10 cellular contexts compared by ENCODE assay signal in genomic region chr5:115033861-115034260, GRCh38.
A peak's percentile ranks its signal among the peaks of the same experiment; 100 is the strongest.
DNase-seq lines count a peak whose midpoint lies in the region; ATAC-seq and TF ChIP-seq lines count a peak whose summit lies in the region.
"Had no signal": no experiment of that assay in that cellular context is flagged by ENCODE, and none has a peak within 500 bp of the region (broad histone marks: within the 10 kb centered on the region; RNA-seq: fewer than 3 reads in every experiment).

No MANE protein-coding gene starts in this region.

- DNase-seq in DMS114 treated with DMSO at 0.1 percent for 48 hours (lab: John Stamatoyannopoulos, UW; ENCODE audit: unreplicated experiment) = peak; percentile 3
- no peak for DNase-seq in PC-9
- DNase-seq in iPS DF 4.7 (ENCODE audit: extremely low read depth, low spot score) = peak; percentile 33
- no peak for DNase-seq in NCI-H2227 (lab: John Stamatoyannopoulos, UW; ENCODE audit: unreplicated experiment)
- no peak for DNase-seq in AG08395 (ENCODE audit: low spot score)
- no peak for DNase-seq in ecto neural progenitor cell (ENCODE audit: low spot score)
- DNase-seq: NCI-H2171 treated with DMSO at 0.1 percent for 48 hours; stimulated activated CD4-positive, alpha-beta T cell treated with anti-CD3 and anti-CD28 coated beads, Interleukin-1b, Interleukin-23, amount 100 ng/mL, for 48 hours had no signal

- H3K4me1 ChIP-seq in HEK293 (ENCODE audit: control insufficient read depth, insufficient read depth, low read length) = no peaks in the 10 kb centered on the region
- no peaks in the 10 kb centered on the region for H3K4me1 ChIP-seq in PC-9 (replicated peaks; ENCODE audit: insufficient read depth)

- H3K9me3 ChIP-seq in HEK293 (ENCODE audit: control insufficient read depth, insufficient read depth, low read depth, low read length) (no peaks in the 10 kb centered on the region), PC-9 (ENCODE audit: insufficient read depth, low read depth) (no peaks in the 10 kb centered on the region)

- POLR2A ChIA-PET in HEK293 (lab: Yijun Ruan, JAX) (no interaction called here), PC-9 (lab: Charles Lee; ENCODE audit: unreplicated experiment) (no interaction called here)

- no peak overlapping the region for H3K27ac ChIP-seq in HEK293 (ENCODE audit: extremely low read depth, low read depth, low read length)
- no peak overlapping the region for H3K27ac ChIP-seq in PC-9

- no peak overlapping the region for H3K4me3 ChIP-seq in HEK293 (ENCODE audit: low read depth, low read length)
- no peak overlapping the region for H3K4me3 ChIP-seq in PC-9

- H3K27me3 ChIP-seq in PC-9 (ENCODE audit: insufficient read depth, low read depth) = peaks cover 10% of the 10 kb centered on the region; the same call in 1 of the 2 replicates

- no peak for ATAC-seq in GM19455 (IDR thresholded peaks at IDR 0.05; ENCODE audit: unreplicated experiment)

- intact Hi-C loops in PC-9 (cut with micrococcal nuclease; ENCODE audit: unreplicated experiment) = no loop called here

- H3K36me3 ChIP-seq in HEK293 (ENCODE audit: control insufficient read depth in 2 of 2, insufficient read depth in 1 of 2, low read length in 2 of 2) = no peaks in the 10 kb centered on the region
- no peaks in the 10 kb centered on the region for H3K36me3 ChIP-seq in PC-9 (ENCODE audit: low read depth)

- no peaks in the 10 kb centered on the region for H3K79me2 ChIP-seq in PC-9 (ENCODE audit: low read depth)

- no peak overlapping the region for H2AFZ ChIP-seq in PC-9

- BruUV-seq in PC-9 (replicated peaks; lab: Mats Ljungman, UMichigan) = no TSS peak

- no peaks in the 10 kb centered on the region for H3F3A ChIP-seq in PC-9 (ENCODE audit: insufficient read depth, low read depth)

- H3K4me2 ChIP-seq in PC-9 = no peak overlapping the region

- H4K20me1 ChIP-seq in PC-9 (ENCODE audit: insufficient read depth) = no peaks in the 10 kb centered on the region

- no peak for TF ChIP-seq CTCF in HEK293 (tag by site-specific recombination; IDR thresholded peaks at IDR 0.05)
- peak; percentile 45; the same call in 1 of the 2 replicates for TF ChIP-seq CTCF in PC-9 (conservative IDR thresholded peaks at IDR 0.05)

- H3K9me2 ChIP-seq in PC-9 (ENCODE audit: insufficient read depth) = no peaks in the 10 kb centered on the region

- CTCF ChIA-PET in HEK293 (lab: Yijun Ruan, JAX) = interaction anchor here (0.6 to 1.8 kb wide), 2 partner anchors 16 to 328 kb away, joined by 3 to 5 read pairs; no protein-coding TSS in a partner anchor
- CTCF ChIA-PET in PC-9 (lab: Charles Lee) = no interaction called here

TF ChIP-seq in HEK293, 187 proteins besides CTCF, POLR2A, EP300 and RAD21:
- no peak for TF ChIP-seq KLF10 (tag by site-specific recombination; IDR thresholded peaks at IDR 0.05)
- TF ChIP-seq, protein P1, sequence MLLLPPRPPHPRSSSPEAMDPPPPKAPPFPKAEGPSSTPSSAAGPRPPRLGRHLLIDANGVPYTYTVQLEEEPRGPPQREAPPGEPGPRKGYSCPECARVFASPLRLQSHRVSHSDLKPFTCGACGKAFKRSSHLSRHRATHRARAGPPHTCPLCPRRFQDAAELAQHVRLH (tag by site-specific recombination; IDR thresholded peaks at IDR 0.05) = no peak
- no peak for TF ChIP-seq ZNF146 (tag by site-specific recombination; IDR thresholded peaks at IDR 0.05)
- TF ChIP-seq ZNF416 (tag by site-specific recombination; IDR thresholded peaks at IDR 0.05) = no peak
- TF ChIP-seq ZNF280C (tag by site-specific recombination; IDR thresholded peaks at IDR 0.05) = no peak
- peak; percentile 17; the same call in 1 of the 2 replicates for TF ChIP-seq ZNF654 (tag by site-specific recombination; IDR thresholded peaks at IDR 0.05; ENCODE audit: low read depth)
- no peak for TF ChIP-seq HOXD13 (CRISPR knock-in tag; IDR thresholded peaks at IDR 0.05; ENCODE audit: borderline replicate concordance)
- TF ChIP-seq ZNF140 (tag by site-specific recombination; IDR thresholded peaks at IDR 0.05) = no peak
TF ChIP-seq in HEK293: peak in this region for 1.

Comparison
In these comparisons a context has a peak if more than half of its experiments do, and no peak if none do; other contexts are left out.
1. DNase-seq: peak in DMS114 treated with DMSO at 0.1 percent for 48 hours (single experiment) and iPS DF 4.7 (single experiment); none in PC-9 (0 of 2), NCI-H2227 (single experiment), AG08395 (single experiment) and ecto neural progenitor cell (single experiment).